2 cellular contexts compared by ENCODE assay signal in the genomic region with DNA sequence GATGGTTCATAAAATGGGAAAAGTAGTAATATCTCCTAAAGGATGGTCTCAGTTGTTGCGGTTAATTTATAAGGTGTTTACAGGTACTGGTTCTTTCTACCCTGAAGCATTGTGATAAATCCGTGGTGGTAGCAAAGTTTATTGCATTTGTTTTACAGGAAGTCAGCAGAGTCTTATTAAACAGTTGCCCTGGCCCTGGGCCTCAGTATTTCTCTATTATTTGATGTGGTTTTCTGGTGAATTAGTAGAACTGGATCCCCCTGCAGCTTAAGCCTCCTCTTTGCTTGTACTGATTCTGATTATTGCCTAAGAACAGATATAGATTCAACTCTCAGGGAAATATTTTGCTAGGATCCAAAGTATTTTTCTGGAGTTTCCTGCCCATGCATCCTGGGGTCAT.
TF ChIP-seq lines count a peak whose summit lies in the region.

No MANE protein-coding gene starts in this region.

TF ChIP-seq in IMR-90, 13 proteins besides CTCF, POLR2A, EP300 and RAD21:
- TF ChIP-seq RCOR1 (IDR thresholded peaks at IDR 0.05; ENCODE audit: insufficient replicate concordance, low read length) (no peak), SMC3 (IDR thresholded peaks at IDR 0.05; ENCODE audit: low read depth, low read length) (no peak), BHLHE40 (IDR thresholded peaks at IDR 0.05; ENCODE audit: low read depth, low read length) (no peak), NFE2L2 (IDR thresholded peaks at IDR 0.05; ENCODE audit: low read depth, low read length) (no peak), CEBPB (IDR thresholded peaks at IDR 0.05; ENCODE audit: low read depth, low read length) (no peak), MAZ (IDR thresholded peaks at IDR 0.05; ENCODE audit: borderline replicate concordance, low read depth, low read length) (no peak), MXI1 (IDR thresholded peaks at IDR 0.05; ENCODE audit: borderline replicate concordance, low read depth, low read length) (no peak), CHD1 (IDR thresholded peaks at IDR 0.05; ENCODE audit: low read depth, low read length) (no peak), MAFK (IDR thresholded peaks at IDR 0.05; ENCODE audit: low read depth, low read length) (no peak), RFX5 (IDR thresholded peaks at IDR 0.05; ENCODE audit: low read depth, low read length) (no peak), FOS (IDR thresholded peaks at IDR 0.05; ENCODE audit: low read depth, low read length) (no peak)
- TF ChIP-seq, protein P1, sequence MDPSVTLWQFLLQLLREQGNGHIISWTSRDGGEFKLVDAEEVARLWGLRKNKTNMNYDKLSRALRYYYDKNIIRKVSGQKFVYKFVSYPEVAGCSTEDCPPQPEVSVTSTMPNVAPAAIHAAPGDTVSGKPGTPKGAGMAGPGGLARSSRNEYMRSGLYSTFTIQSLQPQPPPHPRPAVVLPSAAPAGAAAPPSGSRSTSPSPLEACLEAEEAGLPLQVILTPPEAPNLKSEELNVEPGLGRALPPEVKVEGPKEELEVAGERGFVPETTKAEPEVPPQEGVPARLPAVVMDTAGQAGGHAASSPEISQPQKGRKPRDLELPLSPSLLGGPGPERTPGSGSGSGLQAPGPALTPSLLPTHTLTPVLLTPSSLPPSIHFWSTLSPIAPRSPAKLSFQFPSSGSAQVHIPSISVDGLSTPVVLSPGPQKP (IDR thresholded peaks at IDR 0.05; ENCODE audit: borderline replicate concordance, low read depth, low read length): no peak
- TF ChIP-seq, protein P2, sequence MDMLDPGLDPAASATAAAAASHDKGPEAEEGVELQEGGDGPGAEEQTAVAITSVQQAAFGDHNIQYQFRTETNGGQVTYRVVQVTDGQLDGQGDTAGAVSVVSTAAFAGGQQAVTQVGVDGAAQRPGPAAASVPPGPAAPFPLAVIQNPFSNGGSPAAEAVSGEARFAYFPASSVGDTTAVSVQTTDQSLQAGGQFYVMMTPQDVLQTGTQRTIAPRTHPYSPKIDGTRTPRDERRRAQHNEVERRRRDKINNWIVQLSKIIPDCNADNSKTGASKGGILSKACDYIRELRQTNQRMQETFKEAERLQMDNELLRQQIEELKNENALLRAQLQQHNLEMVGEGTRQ (IDR thresholded peaks at IDR 0.05; ENCODE audit: low read depth, low read length): no peak
TF ChIP-seq in IMR-90: peak in this region for 0.

TF ChIP-seq in GM12878, 131 proteins besides CTCF, POLR2A, EP300 and RAD21:
- TF ChIP-seq TCF7 (IDR thresholded peaks at IDR 0.05; ENCODE audit: borderline replicate concordance): peak; percentile 23; the same call in 1 of the 2 replicates
- TF ChIP-seq, protein P3, sequence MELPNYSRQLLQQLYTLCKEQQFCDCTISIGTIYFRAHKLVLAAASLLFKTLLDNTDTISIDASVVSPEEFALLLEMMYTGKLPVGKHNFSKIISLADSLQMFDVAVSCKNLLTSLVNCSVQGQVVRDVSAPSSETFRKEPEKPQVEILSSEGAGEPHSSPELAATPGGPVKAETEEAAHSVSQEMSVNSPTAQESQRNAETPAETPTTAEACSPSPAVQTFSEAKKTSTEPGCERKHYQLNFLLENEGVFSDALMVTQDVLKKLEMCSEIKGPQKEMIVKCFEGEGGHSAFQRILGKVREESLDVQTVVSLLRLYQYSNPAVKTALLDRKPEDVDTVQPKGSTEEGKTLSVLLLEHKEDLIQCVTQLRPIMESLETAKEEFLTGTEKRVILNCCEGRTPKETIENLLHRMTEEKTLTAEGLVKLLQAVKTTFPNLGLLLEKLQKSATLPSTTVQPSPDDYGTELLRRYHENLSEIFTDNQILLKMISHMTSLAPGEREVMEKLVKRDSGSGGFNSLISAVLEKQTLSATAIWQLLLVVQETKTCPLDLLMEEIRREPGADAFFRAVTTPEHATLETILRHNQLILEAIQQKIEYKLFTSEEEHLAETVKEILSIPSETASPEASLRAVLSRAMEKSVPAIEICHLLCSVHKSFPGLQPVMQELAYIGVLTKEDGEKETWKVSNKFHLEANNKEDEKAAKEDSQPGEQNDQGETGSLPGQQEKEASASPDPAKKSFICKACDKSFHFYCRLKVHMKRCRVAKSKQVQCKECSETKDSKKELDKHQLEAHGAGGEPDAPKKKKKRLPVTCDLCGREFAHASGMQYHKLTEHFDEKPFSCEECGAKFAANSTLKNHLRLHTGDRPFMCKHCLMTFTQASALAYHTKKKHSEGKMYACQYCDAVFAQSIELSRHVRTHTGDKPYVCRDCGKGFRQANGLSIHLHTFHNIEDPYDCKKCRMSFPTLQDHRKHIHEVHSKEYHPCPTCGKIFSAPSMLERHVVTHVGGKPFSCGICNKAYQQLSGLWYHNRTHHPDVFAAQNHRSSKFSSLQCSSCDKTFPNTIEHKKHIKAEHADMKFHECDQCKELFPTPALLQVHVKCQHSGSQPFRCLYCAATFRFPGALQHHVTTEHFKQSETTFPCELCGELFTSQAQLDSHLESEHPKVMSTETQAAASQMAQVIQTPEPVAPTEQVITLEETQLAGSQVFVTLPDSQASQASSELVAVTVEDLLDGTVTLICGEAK (IDR thresholded peaks at IDR 0.05; ENCODE audit: borderline replicate concordance): no peak
- TF ChIP-seq POLR2AphosphoS5 (IDR thresholded peaks at IDR 0.05; ENCODE audit: low read length): no peak
